Comparison of ENCODE assay signal across 1 cellular context in the genomic region with DNA sequence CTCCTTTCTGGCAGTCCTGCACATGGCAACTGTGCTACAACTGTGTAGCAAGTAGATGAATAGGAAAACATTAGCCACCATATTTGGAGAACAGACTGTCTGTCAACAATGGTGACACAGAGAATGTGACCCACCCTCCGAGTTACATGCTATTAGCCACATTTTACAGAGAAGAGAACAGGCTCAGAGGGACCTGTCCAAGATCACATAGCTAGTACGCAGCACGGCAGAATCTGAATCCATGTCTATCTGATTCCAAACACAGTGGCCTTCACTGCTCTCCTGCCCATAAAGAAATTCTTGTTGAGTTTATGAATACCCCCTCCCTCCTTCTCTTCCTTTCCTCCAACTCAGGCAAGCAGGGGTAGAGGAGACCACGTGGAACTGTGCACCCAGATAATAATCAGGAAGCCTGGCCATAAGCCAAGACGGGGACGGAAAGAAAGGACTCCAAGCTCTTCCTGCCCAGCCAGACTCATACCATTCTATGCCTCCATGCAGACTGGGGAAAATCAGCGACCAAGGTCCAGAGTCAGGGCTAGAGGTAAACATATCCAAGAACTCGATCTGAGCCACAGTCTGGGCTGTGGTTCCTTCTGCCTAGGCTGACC.
TF ChIP-seq lines count a peak whose summit lies in the region.

No MANE protein-coding gene starts in this region.

TF ChIP-seq in HepG2, 621 proteins besides CTCF, POLR2A, EP300 and RAD21 (continued from another document and continues in another):
- TF ChIP-seq, protein P1, sequence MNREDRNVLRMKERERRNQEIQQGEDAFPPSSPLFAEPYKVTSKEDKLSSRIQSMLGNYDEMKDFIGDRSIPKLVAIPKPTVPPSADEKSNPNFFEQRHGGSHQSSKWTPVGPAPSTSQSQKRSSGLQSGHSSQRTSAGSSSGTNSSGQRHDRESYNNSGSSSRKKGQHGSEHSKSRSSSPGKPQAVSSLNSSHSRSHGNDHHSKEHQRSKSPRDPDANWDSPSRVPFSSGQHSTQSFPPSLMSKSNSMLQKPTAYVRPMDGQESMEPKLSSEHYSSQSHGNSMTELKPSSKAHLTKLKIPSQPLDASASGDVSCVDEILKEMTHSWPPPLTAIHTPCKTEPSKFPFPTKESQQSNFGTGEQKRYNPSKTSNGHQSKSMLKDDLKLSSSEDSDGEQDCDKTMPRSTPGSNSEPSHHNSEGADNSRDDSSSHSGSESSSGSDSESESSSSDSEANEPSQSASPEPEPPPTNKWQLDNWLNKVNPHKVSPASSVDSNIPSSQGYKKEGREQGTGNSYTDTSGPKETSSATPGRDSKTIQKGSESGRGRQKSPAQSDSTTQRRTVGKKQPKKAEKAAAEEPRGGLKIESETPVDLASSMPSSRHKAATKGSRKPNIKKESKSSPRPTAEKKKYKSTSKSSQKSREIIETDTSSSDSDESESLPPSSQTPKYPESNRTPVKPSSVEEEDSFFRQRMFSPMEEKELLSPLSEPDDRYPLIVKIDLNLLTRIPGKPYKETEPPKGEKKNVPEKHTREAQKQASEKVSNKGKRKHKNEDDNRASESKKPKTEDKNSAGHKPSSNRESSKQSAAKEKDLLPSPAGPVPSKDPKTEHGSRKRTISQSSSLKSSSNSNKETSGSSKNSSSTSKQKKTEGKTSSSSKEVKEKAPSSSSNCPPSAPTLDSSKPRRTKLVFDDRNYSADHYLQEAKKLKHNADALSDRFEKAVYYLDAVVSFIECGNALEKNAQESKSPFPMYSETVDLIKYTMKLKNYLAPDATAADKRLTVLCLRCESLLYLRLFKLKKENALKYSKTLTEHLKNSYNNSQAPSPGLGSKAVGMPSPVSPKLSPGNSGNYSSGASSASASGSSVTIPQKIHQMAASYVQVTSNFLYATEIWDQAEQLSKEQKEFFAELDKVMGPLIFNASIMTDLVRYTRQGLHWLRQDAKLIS (CRISPR knock-in tag; IDR thresholded peaks at IDR 0.05): no peak
- TF ChIP-seq ZNF569 (CRISPR knock-in tag; IDR thresholded peaks at IDR 0.05; ENCODE audit: borderline replicate concordance) (no peak), ZNF816 (CRISPR knock-in tag; IDR thresholded peaks at IDR 0.05; ENCODE audit: borderline replicate concordance) (peak; percentile 78; the same call in 1 of the 2 replicates), NR2F6 (IDR thresholded peaks at IDR 0.05) (peak; percentile 33), NR2F6 (CRISPR knock-in tag; IDR thresholded peaks at IDR 0.05) (peak; percentile 4; the same call in 1 of the 2 replicates), ZNF570 (CRISPR knock-in tag; IDR thresholded peaks at IDR 0.05; ENCODE audit: borderline replicate concordance) (no peak), KMT2A (CRISPR knock-in tag; IDR thresholded peaks at IDR 0.05) (no peak), NFYB (CRISPR knock-in tag; IDR thresholded peaks at IDR 0.05) (peak; percentile 11; the same call in 1 of the 2 replicates), NFYC (CRISPR knock-in tag; IDR thresholded peaks at IDR 0.05) (no peak), GPN1 (CRISPR knock-in tag; IDR thresholded peaks at IDR 0.05; ENCODE audit: borderline replicate concordance) (no peak), ZNF232 (CRISPR knock-in tag; IDR thresholded peaks at IDR 0.05; ENCODE audit: borderline replicate concordance) (no peak), SIN3A (IDR thresholded peaks at IDR 0.05; ENCODE audit: borderline replicate concordance, low read depth, low read length) (0 out of 2 replicates have a peak, but pooled peaks have one; percentile 41), NR2C2 (CRISPR knock-in tag; IDR thresholded peaks at IDR 0.05; ENCODE audit: borderline replicate concordance) (no peak), ZNF441 (CRISPR knock-in tag; IDR thresholded peaks at IDR 0.05; ENCODE audit: borderline replicate concordance) (0 out of 2 replicates have a peak, but pooled peaks have one; percentile 7), ZNF205 (CRISPR knock-in tag; IDR thresholded peaks at IDR 0.05) (no peak), ZNF841 (CRISPR knock-in tag; IDR thresholded peaks at IDR 0.05; ENCODE audit: borderline replicate concordance) (no peak), BORCS8-MEF2B (CRISPR knock-in tag; IDR thresholded peaks at IDR 0.05) (no peak), ZFAT (CRISPR knock-in tag; conservative IDR thresholded peaks at IDR 0.05) (no peak), ZNF317 (CRISPR knock-in tag; IDR thresholded peaks at IDR 0.05) (no peak)
- TF ChIP-seq, protein P2, sequence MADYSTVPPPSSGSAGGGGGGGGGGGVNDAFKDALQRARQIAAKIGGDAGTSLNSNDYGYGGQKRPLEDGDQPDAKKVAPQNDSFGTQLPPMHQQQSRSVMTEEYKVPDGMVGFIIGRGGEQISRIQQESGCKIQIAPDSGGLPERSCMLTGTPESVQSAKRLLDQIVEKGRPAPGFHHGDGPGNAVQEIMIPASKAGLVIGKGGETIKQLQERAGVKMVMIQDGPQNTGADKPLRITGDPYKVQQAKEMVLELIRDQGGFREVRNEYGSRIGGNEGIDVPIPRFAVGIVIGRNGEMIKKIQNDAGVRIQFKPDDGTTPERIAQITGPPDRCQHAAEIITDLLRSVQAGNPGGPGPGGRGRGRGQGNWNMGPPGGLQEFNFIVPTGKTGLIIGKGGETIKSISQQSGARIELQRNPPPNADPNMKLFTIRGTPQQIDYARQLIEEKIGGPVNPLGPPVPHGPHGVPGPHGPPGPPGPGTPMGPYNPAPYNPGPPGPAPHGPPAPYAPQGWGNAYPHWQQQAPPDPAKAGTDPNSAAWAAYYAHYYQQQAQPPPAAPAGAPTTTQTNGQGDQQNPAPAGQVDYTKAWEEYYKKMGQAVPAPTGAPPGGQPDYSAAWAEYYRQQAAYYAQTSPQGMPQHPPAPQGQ (CRISPR knock-in tag; IDR thresholded peaks at IDR 0.05; ENCODE audit: borderline replicate concordance): no peak
- TF ChIP-seq, protein P3, sequence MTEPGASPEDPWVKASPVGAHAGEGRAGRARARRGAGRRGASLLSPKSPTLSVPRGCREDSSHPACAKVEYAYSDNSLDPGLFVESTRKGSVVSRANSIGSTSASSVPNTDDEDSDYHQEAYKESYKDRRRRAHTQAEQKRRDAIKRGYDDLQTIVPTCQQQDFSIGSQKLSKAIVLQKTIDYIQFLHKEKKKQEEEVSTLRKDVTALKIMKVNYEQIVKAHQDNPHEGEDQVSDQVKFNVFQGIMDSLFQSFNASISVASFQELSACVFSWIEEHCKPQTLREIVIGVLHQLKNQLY (CRISPR knock-in tag; IDR thresholded peaks at IDR 0.05): no peak; the same call in 1 of the 2 replicates
- TF ChIP-seq, protein P4, sequence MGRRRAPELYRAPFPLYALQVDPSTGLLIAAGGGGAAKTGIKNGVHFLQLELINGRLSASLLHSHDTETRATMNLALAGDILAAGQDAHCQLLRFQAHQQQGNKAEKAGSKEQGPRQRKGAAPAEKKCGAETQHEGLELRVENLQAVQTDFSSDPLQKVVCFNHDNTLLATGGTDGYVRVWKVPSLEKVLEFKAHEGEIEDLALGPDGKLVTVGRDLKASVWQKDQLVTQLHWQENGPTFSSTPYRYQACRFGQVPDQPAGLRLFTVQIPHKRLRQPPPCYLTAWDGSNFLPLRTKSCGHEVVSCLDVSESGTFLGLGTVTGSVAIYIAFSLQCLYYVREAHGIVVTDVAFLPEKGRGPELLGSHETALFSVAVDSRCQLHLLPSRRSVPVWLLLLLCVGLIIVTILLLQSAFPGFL (CRISPR knock-in tag; IDR thresholded peaks at IDR 0.05): no peak
- TF ChIP-seq, protein P5, sequence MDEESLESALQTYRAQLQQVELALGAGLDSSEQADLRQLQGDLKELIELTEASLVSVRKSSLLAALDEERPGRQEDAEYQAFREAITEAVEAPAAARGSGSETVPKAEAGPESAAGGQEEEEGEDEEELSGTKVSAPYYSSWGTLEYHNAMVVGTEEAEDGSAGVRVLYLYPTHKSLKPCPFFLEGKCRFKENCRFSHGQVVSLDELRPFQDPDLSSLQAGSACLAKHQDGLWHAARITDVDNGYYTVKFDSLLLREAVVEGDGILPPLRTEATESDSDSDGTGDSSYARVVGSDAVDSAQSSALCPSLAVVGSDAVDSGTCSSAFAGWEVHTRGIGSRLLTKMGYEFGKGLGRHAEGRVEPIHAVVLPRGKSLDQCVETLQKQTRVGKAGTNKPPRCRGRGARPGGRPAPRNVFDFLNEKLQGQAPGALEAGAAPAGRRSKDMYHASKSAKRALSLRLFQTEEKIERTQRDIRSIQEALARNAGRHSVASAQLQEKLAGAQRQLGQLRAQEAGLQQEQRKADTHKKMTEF (CRISPR knock-in tag; IDR thresholded peaks at IDR 0.05): peak; percentile 21; the same call in 1 of the 2 replicates
- TF ChIP-seq, protein P6, sequence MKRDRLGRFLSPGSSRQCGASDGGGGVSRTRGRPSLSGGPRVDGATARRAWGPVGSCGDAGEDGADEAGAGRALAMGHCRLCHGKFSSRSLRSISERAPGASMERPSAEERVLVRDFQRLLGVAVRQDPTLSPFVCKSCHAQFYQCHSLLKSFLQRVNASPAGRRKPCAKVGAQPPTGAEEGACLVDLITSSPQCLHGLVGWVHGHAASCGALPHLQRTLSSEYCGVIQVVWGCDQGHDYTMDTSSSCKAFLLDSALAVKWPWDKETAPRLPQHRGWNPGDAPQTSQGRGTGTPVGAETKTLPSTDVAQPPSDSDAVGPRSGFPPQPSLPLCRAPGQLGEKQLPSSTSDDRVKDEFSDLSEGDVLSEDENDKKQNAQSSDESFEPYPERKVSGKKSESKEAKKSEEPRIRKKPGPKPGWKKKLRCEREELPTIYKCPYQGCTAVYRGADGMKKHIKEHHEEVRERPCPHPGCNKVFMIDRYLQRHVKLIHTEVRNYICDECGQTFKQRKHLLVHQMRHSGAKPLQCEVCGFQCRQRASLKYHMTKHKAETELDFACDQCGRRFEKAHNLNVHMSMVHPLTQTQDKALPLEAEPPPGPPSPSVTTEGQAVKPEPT (CRISPR knock-in tag; IDR thresholded peaks at IDR 0.05; ENCODE audit: low read depth): no peak
- TF ChIP-seq, protein P7, sequence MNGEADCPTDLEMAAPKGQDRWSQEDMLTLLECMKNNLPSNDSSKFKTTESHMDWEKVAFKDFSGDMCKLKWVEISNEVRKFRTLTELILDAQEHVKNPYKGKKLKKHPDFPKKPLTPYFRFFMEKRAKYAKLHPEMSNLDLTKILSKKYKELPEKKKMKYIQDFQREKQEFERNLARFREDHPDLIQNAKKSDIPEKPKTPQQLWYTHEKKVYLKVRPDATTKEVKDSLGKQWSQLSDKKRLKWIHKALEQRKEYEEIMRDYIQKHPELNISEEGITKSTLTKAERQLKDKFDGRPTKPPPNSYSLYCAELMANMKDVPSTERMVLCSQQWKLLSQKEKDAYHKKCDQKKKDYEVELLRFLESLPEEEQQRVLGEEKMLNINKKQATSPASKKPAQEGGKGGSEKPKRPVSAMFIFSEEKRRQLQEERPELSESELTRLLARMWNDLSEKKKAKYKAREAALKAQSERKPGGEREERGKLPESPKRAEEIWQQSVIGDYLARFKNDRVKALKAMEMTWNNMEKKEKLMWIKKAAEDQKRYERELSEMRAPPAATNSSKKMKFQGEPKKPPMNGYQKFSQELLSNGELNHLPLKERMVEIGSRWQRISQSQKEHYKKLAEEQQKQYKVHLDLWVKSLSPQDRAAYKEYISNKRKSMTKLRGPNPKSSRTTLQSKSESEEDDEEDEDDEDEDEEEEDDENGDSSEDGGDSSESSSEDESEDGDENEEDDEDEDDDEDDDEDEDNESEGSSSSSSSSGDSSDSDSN (CRISPR knock-in tag; IDR thresholded peaks at IDR 0.05): peak; percentile 45
- TF ChIP-seq, protein P8, sequence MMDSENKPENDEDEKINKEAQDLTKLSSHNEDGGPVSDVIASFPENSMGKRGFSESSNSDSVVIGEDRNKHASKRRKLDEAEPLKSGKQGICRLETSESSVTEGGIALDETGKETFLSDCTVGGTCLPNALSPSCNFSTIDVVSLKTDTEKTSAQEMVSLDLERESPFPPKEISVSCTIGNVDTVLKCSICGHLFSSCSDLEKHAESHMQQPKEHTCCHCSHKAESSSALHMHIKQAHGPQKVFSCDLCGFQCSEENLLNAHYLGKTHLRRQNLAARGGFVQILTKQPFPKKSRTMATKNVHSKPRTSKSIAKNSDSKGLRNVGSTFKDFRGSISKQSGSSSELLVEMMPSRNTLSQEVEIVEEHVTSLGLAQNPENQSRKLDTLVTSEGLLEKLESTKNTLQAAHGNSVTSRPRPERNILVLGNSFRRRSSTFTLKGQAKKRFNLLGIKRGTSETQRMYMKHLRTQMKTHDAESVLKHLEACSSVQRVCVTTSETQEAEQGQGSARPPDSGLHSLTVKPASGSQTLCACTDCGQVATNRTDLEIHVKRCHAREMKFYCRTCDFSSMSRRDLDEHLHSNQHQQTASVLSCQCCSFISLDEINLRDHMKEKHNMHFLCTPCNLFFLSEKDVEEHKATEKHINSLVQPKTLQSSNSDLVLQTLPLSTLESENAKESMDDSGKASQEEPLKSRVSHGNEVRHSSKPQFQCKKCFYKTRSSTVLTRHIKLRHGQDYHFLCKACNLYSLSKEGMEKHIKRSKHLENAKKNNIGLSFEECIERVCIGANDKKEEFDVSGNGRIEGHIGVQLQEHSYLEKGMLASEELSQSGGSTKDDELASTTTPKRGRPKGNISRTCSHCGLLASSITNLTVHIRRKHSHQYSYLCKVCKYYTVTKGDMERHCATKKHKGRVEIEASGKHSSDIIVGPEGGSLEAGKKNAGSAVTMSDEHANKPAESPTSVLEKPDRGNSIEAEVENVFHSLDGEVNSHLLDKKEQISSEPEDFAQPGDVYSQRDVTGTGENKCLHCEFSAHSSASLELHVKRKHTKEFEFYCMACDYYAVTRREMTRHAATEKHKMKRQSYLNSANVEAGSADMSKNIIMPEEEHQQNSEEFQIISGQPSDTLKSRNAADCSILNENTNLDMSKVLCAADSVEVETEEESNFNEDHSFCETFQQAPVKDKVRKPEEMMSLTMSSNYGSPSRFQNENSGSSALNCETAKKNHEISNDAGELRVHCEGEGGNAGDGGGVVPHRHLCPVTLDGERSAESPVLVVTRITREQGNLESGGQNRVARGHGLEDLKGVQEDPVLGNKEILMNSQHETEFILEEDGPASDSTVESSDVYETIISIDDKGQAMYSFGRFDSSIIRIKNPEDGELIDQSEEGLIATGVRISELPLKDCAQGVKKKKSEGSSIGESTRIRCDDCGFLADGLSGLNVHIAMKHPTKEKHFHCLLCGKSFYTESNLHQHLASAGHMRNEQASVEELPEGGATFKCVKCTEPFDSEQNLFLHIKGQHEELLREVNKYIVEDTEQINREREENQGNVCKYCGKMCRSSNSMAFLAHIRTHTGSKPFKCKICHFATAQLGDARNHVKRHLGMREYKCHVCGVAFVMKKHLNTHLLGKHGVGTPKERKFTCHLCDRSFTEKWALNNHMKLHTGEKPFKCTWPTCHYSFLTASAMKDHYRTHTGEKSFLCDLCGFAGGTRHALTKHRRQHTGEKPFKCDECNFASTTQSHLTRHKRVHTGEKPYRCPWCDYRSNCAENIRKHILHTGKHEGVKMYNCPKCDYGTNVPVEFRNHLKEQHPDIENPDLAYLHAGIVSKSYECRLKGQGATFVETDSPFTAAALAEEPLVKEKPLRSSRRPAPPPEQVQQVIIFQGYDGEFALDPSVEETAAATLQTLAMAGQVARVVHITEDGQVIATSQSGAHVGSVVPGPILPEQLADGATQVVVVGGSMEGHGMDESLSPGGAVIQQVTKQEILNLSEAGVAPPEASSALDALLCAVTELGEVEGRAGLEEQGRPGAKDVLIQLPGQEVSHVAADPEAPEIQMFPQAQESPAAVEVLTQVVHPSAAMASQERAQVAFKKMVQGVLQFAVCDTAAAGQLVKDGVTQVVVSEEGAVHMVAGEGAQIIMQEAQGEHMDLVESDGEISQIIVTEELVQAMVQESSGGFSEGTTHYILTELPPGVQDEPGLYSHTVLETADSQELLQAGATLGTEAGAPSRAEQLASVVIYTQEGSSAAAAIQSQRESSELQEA (CRISPR knock-in tag; IDR thresholded peaks at IDR 0.05; ENCODE audit: not compliant biosample characterization): no peak
- TF ChIP-seq, protein P9, sequence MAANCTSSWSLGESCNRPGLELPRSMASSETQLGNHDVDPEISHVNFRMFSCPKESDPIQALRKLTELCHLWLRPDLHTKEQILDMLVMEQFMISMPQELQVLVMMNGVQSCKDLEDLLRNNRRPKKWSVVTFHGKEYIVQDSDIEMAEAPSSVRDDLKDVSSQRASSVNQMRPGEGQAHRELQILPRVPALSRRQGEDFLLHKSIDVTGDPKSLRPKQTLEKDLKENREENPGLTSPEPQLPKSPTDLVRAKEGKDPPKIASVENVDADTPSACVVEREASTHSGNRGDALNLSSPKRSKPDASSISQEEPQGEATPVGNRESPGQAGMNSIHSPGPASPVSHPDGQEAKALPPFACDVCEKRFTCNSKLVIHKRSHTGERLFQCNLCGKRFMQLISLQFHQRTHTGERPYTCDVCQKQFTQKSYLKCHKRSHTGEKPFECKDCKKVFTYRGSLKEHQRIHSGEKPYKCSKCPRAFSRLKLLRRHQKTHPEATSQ (CRISPR knock-in tag; IDR thresholded peaks at IDR 0.05; ENCODE audit: borderline replicate concordance): no peak
